1 cellular context compared by ENCODE assay signal in the genomic region with DNA sequence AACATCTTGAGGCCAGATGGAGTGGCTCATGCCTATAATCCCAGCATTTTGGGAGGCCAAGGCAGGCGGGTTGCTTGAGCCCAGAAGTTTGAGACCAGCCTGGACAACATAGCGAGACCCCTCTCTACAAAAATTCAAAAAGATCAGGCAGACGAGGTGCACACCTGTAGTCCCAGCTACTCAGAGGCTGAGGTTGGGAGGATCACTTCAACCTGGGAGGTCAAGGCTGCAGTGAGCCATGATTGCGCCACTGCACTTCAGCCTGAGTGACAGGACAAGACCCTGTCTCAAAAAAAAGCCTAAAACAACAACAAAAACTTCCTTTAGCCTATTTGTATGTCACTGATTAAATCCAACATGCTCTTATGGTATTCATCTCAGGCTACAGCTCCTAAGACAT.
TF ChIP-seq lines count a peak whose summit lies in the region.

No MANE protein-coding gene starts in this region.

TF ChIP-seq in WTC11, 78 proteins besides CTCF, POLR2A, EP300 and RAD21 (continued from another document):
- TF ChIP-seq ZBTB43 (CRISPR knock-in tag; IDR thresholded peaks at IDR 0.05), result no peak
- TF ChIP-seq EMX1 (CRISPR knock-in tag; IDR thresholded peaks at IDR 0.05), result no peak
